9 cellular contexts compared by ENCODE assay signal in the genomic region with DNA sequence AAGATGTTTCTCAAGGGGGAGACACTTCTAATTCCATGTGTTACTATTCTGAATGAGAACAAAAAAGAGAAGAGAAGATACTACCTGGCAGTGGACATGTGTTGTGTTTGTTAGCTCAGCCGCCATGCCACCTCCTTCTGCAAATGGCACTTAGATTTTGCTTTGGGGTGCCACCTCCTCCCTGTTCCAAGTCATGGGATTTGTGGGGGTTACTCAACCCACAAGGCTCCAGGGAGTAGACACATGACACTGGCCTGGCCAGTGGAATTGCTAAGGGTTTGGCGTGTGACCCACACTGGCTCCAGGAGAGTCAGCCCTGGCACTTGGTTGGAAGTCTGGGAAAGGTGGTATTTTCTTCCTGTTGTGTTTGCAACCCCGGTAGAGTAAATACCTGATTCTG.
"Had no signal": no experiment of that assay in that cellular context is flagged by ENCODE, and none has a peak within 500 bp of the region (broad histone marks: within the 10 kb centered on the region; RNA-seq: fewer than 3 reads in every experiment).

No MANE protein-coding gene starts in this region.

- H3K4me1 ChIP-seq: HAP-1 had no signal

- H3K36me3 ChIP-seq: HAP-1 had no signal

- H3K9ac ChIP-seq: GM23248 had no signal

- H2AFZ ChIP-seq: GM23248, GM23338 had no signal

- H3K9me3 ChIP-seq: HAP-1 had no signal

- H3K4me3 ChIP-seq: GM23248, GM23338, HAP-1 had no signal

- DNase-seq: GM23248, GOT3, H7, H9, HCEC 1CT, HFFc6 had no signal

- FAIRE-seq: H54 had no signal

- H3K27ac ChIP-seq: GM23248 had no signal

- H3K4me2 ChIP-seq: GM23338 had no signal
